ENCODE assay signal across 19 cellular contexts in genomic region chr12:75323663-75324062, GRCh38. TPM values are rescaled to one million over a fixed set of nuclear protein-coding genes. Genes with fewer than 3 reads are reported as not detected.
A peak's percentile ranks its signal among the peaks of the same experiment; 100 is the strongest.
DNase-seq lines count a peak whose midpoint lies in the region; ATAC-seq, FAIRE-seq and TF ChIP-seq lines count a peak whose summit lies in the region.
"Had no signal": no experiment of that assay in that cellular context is flagged by ENCODE, and none has a peak within 500 bp of the region (broad histone marks: within the 10 kb centered on the region; RNA-seq: fewer than 3 reads in every experiment).

No MANE protein-coding gene starts in this region.

- H3K4me3 Mint-ChIP-seq in MCF 10A (ENCODE audit: unreplicated experiment): no peak overlapping the region
- H3K4me3 Mint-ChIP-seq: CD8-positive, alpha-beta memory T cell; IgD-negative memory B cell had no signal

- no peak overlapping the region for H3K27ac Mint-ChIP-seq in MCF 10A (ENCODE audit: low read depth, unreplicated experiment)
- H3K27ac Mint-ChIP-seq: CD8-positive, alpha-beta memory T cell; IgD-negative memory B cell had no signal

- no peak for ATAC-seq in HG03469 (IDR thresholded peaks at IDR 0.05; ENCODE audit: unreplicated experiment)
- ATAC-seq in HG03097 (IDR thresholded peaks at IDR 0.05; ENCODE audit: low FRiP score, unreplicated experiment): no peak

- no TSS peak for BruUV-seq in MCF 10A (replicated peaks; lab: Mats Ljungman, UMichigan)

- intact Hi-C loops in MCF 10A (cut with micrococcal nuclease): no loop called here

- TF ChIP-seq CTCF in fibroblast of pulmonary artery (IDR thresholded peaks at IDR 0.05; ENCODE audit: low read length, missing control alignments): no peak
- TF ChIP-seq CTCF in MCF 10A (IDR thresholded peaks at IDR 0.05; ENCODE audit: unreplicated experiment): no peak

- POLR2A ChIA-PET in MCF 10A (lab: Yijun Ruan, JAX): no interaction called here

- no peak for TF ChIP-seq POLR2A in GM12891 (IDR thresholded peaks at IDR 0.05; ENCODE audit: low read depth, low read length)

- no peak for FAIRE-seq in GM12891 (lab: Jason Lieb, UNC)
- FAIRE-seq: G401.6, GM12892, H1 had no signal

- CTCF ChIA-PET in MCF 10A (lab: Yijun Ruan, JAX): interaction anchor here (1.2 kb wide), 1 partner anchor 10 kb away, joined by 3 read pairs; no protein-coding TSS in a partner anchor

- H3K4me1 Mint-ChIP-seq in MCF 10A (ENCODE audit: insufficient read depth, unreplicated experiment): no peaks in the 10 kb centered on the region
- H3K4me1 Mint-ChIP-seq: CD8-positive, alpha-beta memory T cell; IgD-negative memory B cell had no signal

- H3K27me3 Mint-ChIP-seq in MCF 10A (ENCODE audit: insufficient read depth, unreplicated experiment): no peaks in the 10 kb centered on the region

- H3K9me3 Mint-ChIP-seq in MCF 10A (ENCODE audit: unreplicated experiment): no peaks in the 10 kb centered on the region
- H3K9me3 Mint-ChIP-seq: CD8-positive, alpha-beta memory T cell; IgD-negative memory B cell had no signal

- peak; percentile 45 for DNase-seq in DMS53 (lab: John Stamatoyannopoulos, UW)
- no peak for DNase-seq in DMS53 treated with DMSO at 0.1 percent for 48 hours (lab: John Stamatoyannopoulos, UW; ENCODE audit: unreplicated experiment)
- peak; percentile 28 for DNase-seq in RKO (ENCODE audit: low spot score)
- DNase-seq in fibroblast of pulmonary artery (ENCODE audit: low read depth): peak; percentile 20
- no peak for DNase-seq in MCF 10A (ENCODE audit: unreplicated experiment)
- no peak for DNase-seq in GM12891 (ENCODE audit: insufficient read length, low spot score)
- DNase-seq: Caco-2; CD8-positive, alpha-beta memory T cell; DMS79 had no signal

- H3K36me3 Mint-ChIP-seq in MCF 10A (ENCODE audit: insufficient read depth, unreplicated experiment): no peaks in the 10 kb centered on the region
- H3K36me3 Mint-ChIP-seq: CD8-positive, alpha-beta memory T cell; IgD-negative memory B cell had no signal

- no peak overlapping the region for H3K4me3 ChIP-seq in fibroblast of pulmonary artery (replicated peaks; ENCODE audit: low read depth, low read length)
- H3K4me3 ChIP-seq: BLaER1, HAP-1 had no signal

TF ChIP-seq in GM12891, 5 proteins besides CTCF, POLR2A, EP300 and RAD21:
- TF ChIP-seq SPI1 (IDR thresholded peaks at IDR 0.05; ENCODE audit: low read depth, low read length) (no peak), POU2F2 (IDR thresholded peaks at IDR 0.05; ENCODE audit: low read depth, low read length) (no peak), PAX5 (IDR thresholded peaks at IDR 0.05; ENCODE audit: insufficient read depth, low read length, severe bottlenecking) (no peak), TAF1 (IDR thresholded peaks at IDR 0.05; ENCODE audit: low read depth, low read length) (no peak), POLR2AphosphoS5 (IDR thresholded peaks at IDR 0.05; ENCODE audit: low read depth, low read length) (no peak)

RNA-seq across cellular contexts. Expression of gene CAPS2, which starts 6.5 kb away (rescaled TPM):
- total RNA-seq in MCF 10A (2022): 3.7 and 8.9 TPM in 2 replicates
- 2.8 TPM for polyA plus RNA-seq in GM12891 (2012; ENCODE audit: low read depth, missing spikeins)
- total RNA-seq: Caco-2 had no signal

RNA-seq across cellular contexts. Expression of gene GLIPR1L1, which starts 10.8 kb away (rescaled TPM):
- total RNA-seq in MCF 10A (2022): not detected in 2 replicates
- polyA plus RNA-seq in GM12891 (2012; ENCODE audit: low read depth, missing spikeins): not detected
- total RNA-seq: A673; Caco-2; CD8-positive, alpha-beta memory T cell; HT1080 had no signal
- polyA plus RNA-seq: CD8-positive, alpha-beta memory T cell; IgD-negative memory B cell had no signal

Comparison
In these comparisons a context has a peak if more than half of its experiments do, and no peak if none do; other contexts are left out.
1. DNase-seq: peak in DMS53 (single experiment), RKO (single experiment) and fibroblast of pulmonary artery (single experiment); none in DMS53 treated with DMSO at 0.1 percent for 48 hours (single experiment), MCF 10A (single experiment) and GM12891 (single experiment).